ENCODE assay signal across 19 cellular contexts in genomic region chr9:31034311-31034710, GRCh38.
DNase-seq lines count a peak whose midpoint lies in the region; ATAC-seq and TF ChIP-seq lines count a peak whose summit lies in the region.
"Had no signal": no experiment of that assay in that cellular context is flagged by ENCODE, and none has a peak within 500 bp of the region (broad histone marks: within the 10 kb centered on the region; RNA-seq: fewer than 3 reads in every experiment).

No MANE protein-coding gene starts in this region.

- H3K4me1 Mint-ChIP-seq in nephron progenitor cell = peaks cover 9% of the 10 kb centered on the region

- H3K36me3 Mint-ChIP-seq in nephron progenitor cell (ENCODE audit: low read depth) = no peaks in the 10 kb centered on the region
- H3K36me3 Mint-ChIP-seq: natural killer cell treated with Interleukin-12 subunit alpha and Interleukin-12 subunit beta and Interleukin-15 and Interleukin-18, amount 100 ng/mL, for 72 hours had no signal

- no peaks in the 10 kb centered on the region for H3K36me3 ChIP-seq in testis (ENCODE audit: low read depth, missing control alignments)
- H3K36me3 ChIP-seq: BLaER1 treated with 17β-estradiol and CSF1 and Interleukin-3, amounts not matched to agents 10 nM and 100 nM; colonic mucosa; spleen; thoracic aorta had no signal

- no peaks in the 10 kb centered on the region for H3K27me3 ChIP-seq in testis
- H3K27me3 ChIP-seq: BLaER1 treated with 17β-estradiol and CSF1 and Interleukin-3, amounts not matched to agents 10 nM and 100 nM; colonic mucosa; foreskin keratinocyte; spleen had no signal

- no peaks in the 10 kb centered on the region for H3K9me3 Mint-ChIP-seq in nephron progenitor cell

- TF ChIP-seq CTCF in testis (IDR thresholded peaks at IDR 0.05) = no peak
- TF ChIP-seq CTCF in nephron progenitor cell (IDR thresholded peaks at IDR 0.05) = no peak

- peaks cover 3% of the 10 kb centered on the region for H3K4me1 ChIP-seq in testis
- H3K4me1 ChIP-seq: BLaER1 treated with 17β-estradiol and CSF1 and Interleukin-3, amounts not matched to agents 10 nM and 100 nM; colonic mucosa; foreskin keratinocyte; spleen had no signal

- no peak overlapping the region for H3K27ac ChIP-seq in testis
- H3K27ac ChIP-seq: BLaER1 treated with 17β-estradiol and CSF1 and Interleukin-3, amounts not matched to agents 10 nM and 100 nM; colonic mucosa; foreskin keratinocyte; spleen; thoracic aorta had no signal

- 32 to 47% methylated on average over 4 of the region's 4 CpGs for WGBS in testis, 2 donors

- no peak overlapping the region for H3K4me3 ChIP-seq in testis
- H3K4me3 ChIP-seq: BLaER1 treated with 17β-estradiol and CSF1 and Interleukin-3, amounts not matched to agents 10 nM and 100 nM; colonic mucosa; spleen; thoracic aorta had no signal

- H3K27ac Mint-ChIP-seq in nephron progenitor cell = no peak overlapping the region
- H3K27ac Mint-ChIP-seq: natural killer cell treated with Interleukin-12 subunit alpha and Interleukin-12 subunit beta and Interleukin-15 and Interleukin-18, amount 100 ng/mL, for 72 hours had no signal

- DNase-seq in NCI-H1417 (lab: John Stamatoyannopoulos, UW) = peak; percentile 22 to 76 (median 47)
- DNase-seq in NCI-H1417 treated with DMSO at 0.1 percent for 48 hours (lab: John Stamatoyannopoulos, UW) = no peak
- DNase-seq in NCI-H748 treated with DMSO at 0.1 percent for 48 hours (lab: John Stamatoyannopoulos, UW) = peak; percentile 95
- peak; percentile 0 to 25 for DNase-seq in dermis microvascular lymphatic vessel endothelial cell (ENCODE audit: low read depth in 2 of 2)
- peak; percentile 30 for DNase-seq in testis
- no peak for DNase-seq in nephron progenitor cell
- DNase-seq: activated CD4-positive, alpha-beta T cell treated with anti-CD3 and anti-CD28 coated beads, Interleukin-2, amount 50 U/mL, for 1 hour; activated naive CD4-positive, alpha-beta T cell treated with anti-CD3 and anti-CD28 coated beads, Interleukin-2, amount 50 U/mL, for 16 hours; colonic mucosa; foreskin keratinocyte; left cardiac atrium; NK-92 treated with Interleukin-12 subunit alpha and Interleukin-12 subunit beta, amount 100 ng/mL, for 24 hours; spleen; SW 1271 had no signal

- TF ChIP-seq POLR2A in testis (IDR thresholded peaks at IDR 0.05) = no peak

- ATAC-seq in GM18909 (IDR thresholded peaks at IDR 0.05; ENCODE audit: poor library complexity, unreplicated experiment) (no peak), GM19328 (IDR thresholded peaks at IDR 0.05; ENCODE audit: unreplicated experiment) (no peak)
- ATAC-seq: foreskin keratinocyte; left cardiac atrium; natural killer cell treated with Interleukin-12 subunit alpha and Interleukin-12 subunit beta and Interleukin-15 and Interleukin-18, amount 100 ng/mL, for 72 hours had no signal

- intact Hi-C loops in testis (cut with DNase I; ENCODE audit: low total_unique reads) = no loop called here

- H3K27me3 Mint-ChIP-seq in nephron progenitor cell (ENCODE audit: low read depth, poor library complexity) = no peaks in the 10 kb centered on the region
- H3K27me3 Mint-ChIP-seq: natural killer cell treated with Interleukin-12 subunit alpha and Interleukin-12 subunit beta and Interleukin-15 and Interleukin-18, amount 100 ng/mL, for 72 hours had no signal

- H3K9me3 ChIP-seq in testis = no peaks in the 10 kb centered on the region
- H3K9me3 ChIP-seq: BLaER1 treated with 17β-estradiol and CSF1 and Interleukin-3, amounts not matched to agents 10 nM and 100 nM; colonic mucosa; spleen; thoracic aorta had no signal

- H3K4me3 Mint-ChIP-seq in nephron progenitor cell = no peak overlapping the region
- H3K4me3 Mint-ChIP-seq: natural killer cell treated with Interleukin-12 subunit alpha and Interleukin-12 subunit beta and Interleukin-15 and Interleukin-18, amount 100 ng/mL, for 72 hours had no signal

Comparison
In these comparisons a context has a peak if more than half of its experiments do, and no peak if none do; other contexts are left out.
1. DNase-seq: peak in NCI-H1417 (3 of 3), NCI-H748 treated with DMSO at 0.1 percent for 48 hours (single experiment), dermis microvascular lymphatic vessel endothelial cell (2 of 2) and testis (single experiment); none in NCI-H1417 treated with DMSO at 0.1 percent for 48 hours (single experiment) and nephron progenitor cell (single experiment).